ENCODE assay signal across 13 cellular contexts in the genomic region with DNA sequence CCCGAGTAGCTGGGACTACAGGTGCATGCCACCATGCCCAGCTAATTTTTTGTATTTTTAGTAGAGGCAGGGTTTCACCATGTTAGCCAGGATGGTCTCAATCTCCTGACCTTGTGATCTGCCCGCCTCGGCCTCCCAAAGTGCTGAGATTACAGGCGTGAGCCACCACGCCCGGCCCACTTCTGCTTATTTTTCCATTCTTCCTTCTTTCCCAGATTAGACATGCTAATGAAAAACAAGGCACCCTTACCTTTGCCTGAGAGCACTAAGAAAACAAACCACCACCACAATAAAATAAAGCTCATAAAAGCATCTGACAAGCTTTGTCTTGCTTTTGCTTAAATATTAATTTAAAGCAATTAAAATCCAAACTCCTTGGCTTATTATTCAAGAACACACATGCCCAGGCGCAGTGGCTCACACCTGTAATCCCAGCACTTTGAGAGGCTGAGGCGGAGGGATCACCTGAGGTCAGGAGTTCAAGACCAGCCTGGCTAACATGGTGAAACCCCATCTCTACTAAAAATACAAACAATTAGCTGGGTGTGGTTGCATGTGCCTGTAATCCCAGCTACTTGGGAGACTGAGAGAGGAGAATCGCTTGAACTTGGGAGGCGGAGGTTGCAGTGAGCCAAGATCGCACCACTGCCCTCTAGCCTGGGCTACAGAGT. TPM values are rescaled to one million over a fixed set of nuclear protein-coding genes. Genes with fewer than 3 reads are reported as not detected.
"Had no signal": no experiment of that assay in that cellular context is flagged by ENCODE, and none has a peak within 500 bp of the region (broad histone marks: within the 10 kb centered on the region; RNA-seq: fewer than 3 reads in every experiment).

No MANE protein-coding gene starts in this region.

RNA-seq across cellular contexts. Expression of a gene that starts 24.3 kb away (rescaled TPM):
- total RNA-seq: activated CD4-positive, alpha-beta memory T cell treated with anti-CD3 and anti-CD28 coated beads for 36 hours; activated naive CD8-positive, alpha-beta T cell treated with anti-CD3 and anti-CD28 coated beads for 36 hours; breast epithelium; fibroblast of lung; kidney; left lobe of liver; lung; myocyte; sigmoid colon; spleen; T-helper 1 cell treated with Interleukin-12 subunit alpha and Interleukin-12 subunit beta and Interleukin-4 antibody, amounts not matched to agents 30 ng/mL and 1 ng/mL, for 36 hours; thyroid gland; ureter had no signal
- polyA plus RNA-seq: fibroblast of lung, lung, sigmoid colon, spleen had no signal

RNA-seq across cellular contexts. Expression of a gene that starts 45.6 kb away (rescaled TPM):
- total RNA-seq: activated CD4-positive, alpha-beta memory T cell treated with anti-CD3 and anti-CD28 coated beads for 36 hours; activated naive CD8-positive, alpha-beta T cell treated with anti-CD3 and anti-CD28 coated beads for 36 hours; breast epithelium; fibroblast of lung; kidney; left lobe of liver; myocyte; sigmoid colon; spleen; T-helper 1 cell treated with Interleukin-12 subunit alpha and Interleukin-12 subunit beta and Interleukin-4 antibody, amounts not matched to agents 30 ng/mL and 1 ng/mL, for 36 hours; ureter had no signal
- polyA plus RNA-seq: fibroblast of lung, spleen had no signal
